9 cellular contexts compared by ENCODE assay signal in genomic region chr1:21149430-21149861, GRCh38. TPM values are rescaled to one million over a fixed set of nuclear protein-coding genes. Genes with fewer than 3 reads are reported as not detected.
DNase-seq lines count a peak whose midpoint lies in the region; ATAC-seq and TF ChIP-seq lines count a peak whose summit lies in the region.
"Had no signal": no experiment of that assay in that cellular context is flagged by ENCODE, and none has a peak within 500 bp of the region (broad histone marks: within the 10 kb centered on the region; RNA-seq: fewer than 3 reads in every experiment).

No MANE protein-coding gene starts in this region.

- peak; percentile 79 for TF ChIP-seq EP300 in neural cell (conservative IDR thresholded peaks at IDR 0.05; ENCODE audit: poor library complexity, severe bottlenecking)

- intact Hi-C loops in CD8-positive, alpha-beta T cell (cut with DNase I, micrococcal nuclease), result no loop called here
- intact Hi-C loops in esophagus squamous epithelium (cut with DNase I), result no loop called here

- 16 to 28% methylated on average over 3 of the region's 3 CpGs for whole genome bisulfite sequencing in esophagus squamous epithelium, 2 donors

- H3K4me3 ChIP-seq in CD8-positive, alpha-beta T cell (ENCODE audit: low read depth, low read length), result no peak overlapping the region
- H3K4me3 ChIP-seq in RWPE2 (ENCODE audit: severe bottlenecking) (no peak overlapping the region), esophagus squamous epithelium (no peak overlapping the region), neural cell (ENCODE audit: low read length) (peak overlapping the region; percentile 55)

- H4K20me1 ChIP-seq in neural cell (ENCODE audit: insufficient read depth), result no peaks in the 10 kb centered on the region

- no peaks in the 10 kb centered on the region for H3K9me3 Mint-ChIP-seq in CD8-positive, alpha-beta T cell

- peak overlapping the region; percentile 5 for H2AFZ ChIP-seq in neural cell (ENCODE audit: low read depth, low read length)

- no peak overlapping the region for H3K4me3 Mint-ChIP-seq in CD8-positive, alpha-beta T cell

- H3K9ac ChIP-seq in neural cell (ENCODE audit: low read length), result peak overlapping the region; percentile 64

- peaks cover 2% of the 10 kb centered on the region for H3K4me1 Mint-ChIP-seq in CD8-positive, alpha-beta T cell (ENCODE audit: low read depth)

- H3K4me1 ChIP-seq in CD8-positive, alpha-beta T cell (ENCODE audit: insufficient read depth, low read length), result no peaks in the 10 kb centered on the region
- peaks cover 40% of the 10 kb centered on the region for H3K4me1 ChIP-seq in RWPE2 (ENCODE audit: insufficient read depth, poor library complexity, severe bottlenecking)
- peaks cover 0 to 26% (median 10%) of the 10 kb centered on the region in 3 donors for H3K4me1 ChIP-seq in esophagus squamous epithelium

- peaks cover 55% of the 10 kb centered on the region for H3K79me2 ChIP-seq in neural cell (replicated peaks; ENCODE audit: insufficient read depth, low read length)

- no peaks in the 10 kb centered on the region for H3K27me3 Mint-ChIP-seq in CD8-positive, alpha-beta T cell (ENCODE audit: low read depth)

- CTCF ChIA-PET in CD8-positive, alpha-beta T cell (lab: Charles Lee), result interaction anchor here (0.6 kb wide), 1 partner anchor 470 kb away, joined by 3 read pairs; no protein-coding TSS in a partner anchor

- no peaks in the 10 kb centered on the region for H3K36me3 ChIP-seq in CD8-positive, alpha-beta T cell (ENCODE audit: insufficient read depth, low read length)
- H3K36me3 ChIP-seq in RWPE2 (ENCODE audit: low read depth), result peaks cover 21% of the 10 kb centered on the region; the same call in 1 of the 2 replicates
- peaks cover 0 to 26% (median 6%) of the 10 kb centered on the region in 3 donors for H3K36me3 ChIP-seq in esophagus squamous epithelium
- no peaks in the 10 kb centered on the region for H3K36me3 ChIP-seq in neural cell (ENCODE audit: insufficient read depth, low read length)

- no peak for TF ChIP-seq POLR2A in esophagus squamous epithelium (IDR thresholded peaks at IDR 0.05)

- H3F3A ChIP-seq in neural cell (ENCODE audit: insufficient read depth, low read length, poor library complexity, severe bottlenecking), result no peaks in the 10 kb centered on the region

- no peaks in the 10 kb centered on the region for H3K27me3 ChIP-seq in CD8-positive, alpha-beta T cell (ENCODE audit: insufficient read depth, low read length)
- H3K27me3 ChIP-seq in RWPE2 (ENCODE audit: insufficient read depth, poor library complexity, severe bottlenecking) (no peaks in the 10 kb centered on the region), esophagus squamous epithelium (no peaks in the 10 kb centered on the region), neural cell (ENCODE audit: insufficient read depth, low read depth, low read length) (no peaks in the 10 kb centered on the region)

- DNase-seq in CD8-positive, alpha-beta T cell, result no peak
- DNase-seq in RWPE2 (ENCODE audit: low spot score) (no peak), esophagus squamous epithelium (lab: John Stamatoyannopoulos, UW) (no peak), HK-2 (ENCODE audit: unreplicated experiment) (no peak)
- DNase-seq: T-helper 2 cell had no signal

- peak overlapping the region; percentile 53 for H3K27ac Mint-ChIP-seq in CD8-positive, alpha-beta T cell

- H3K4me2 ChIP-seq in neural cell (ENCODE audit: low read length), result peak overlapping the region; percentile 70

- H3K27ac ChIP-seq in CD8-positive, alpha-beta T cell (ENCODE audit: low read depth, low read length), result no peak overlapping the region
- peak overlapping the region; percentile 93 for H3K27ac ChIP-seq in RWPE2 (ENCODE audit: poor library complexity, severe bottlenecking)
- peak overlapping the region; percentile 52 to 83 (median 66) for H3K27ac ChIP-seq in esophagus squamous epithelium
- peak overlapping the region; percentile 90 for H3K27ac ChIP-seq in neural cell (ENCODE audit: low read length)

- no peak for TF ChIP-seq RAD21 in neural cell (conservative IDR thresholded peaks at IDR 0.05)

- no peaks in the 10 kb centered on the region for H3K9me2 ChIP-seq in neural cell (ENCODE audit: insufficient read depth, low read length)

- no peak for TF ChIP-seq CTCF in CD8-positive, alpha-beta T cell (IDR thresholded peaks at IDR 0.05)
- no peak for TF ChIP-seq CTCF in RWPE2 (IDR thresholded peaks at IDR 0.05; ENCODE audit: poor library complexity, severe bottlenecking)
- TF ChIP-seq CTCF in esophagus squamous epithelium (IDR thresholded peaks at IDR 0.05), result no peak
- TF ChIP-seq CTCF in neural cell (IDR thresholded peaks at IDR 0.05; ENCODE audit: poor library complexity, severe bottlenecking), result no peak

- ATAC-seq in CD8-positive, alpha-beta T cell, result no peak
- peak; percentile 28 for ATAC-seq in RWPE2 (ENCODE audit: low read depth)
- no peak for ATAC-seq in GM21381 (IDR thresholded peaks at IDR 0.05; ENCODE audit: unreplicated experiment)
- no peak for ATAC-seq in HG03439 (IDR thresholded peaks at IDR 0.05; ENCODE audit: unreplicated experiment)
- no peak for ATAC-seq in GM18502 (IDR thresholded peaks at IDR 0.05; ENCODE audit: poor library complexity, unreplicated experiment)

- peaks cover 19% of the 10 kb centered on the region for H3K36me3 Mint-ChIP-seq in CD8-positive, alpha-beta T cell

- POLR2A ChIA-PET in CD8-positive, alpha-beta T cell (lab: Charles Lee), result no interaction called here

- H3K9me3 ChIP-seq in CD8-positive, alpha-beta T cell (ENCODE audit: low read length), result no peaks in the 10 kb centered on the region
- no peaks in the 10 kb centered on the region for H3K9me3 ChIP-seq in RWPE2 (ENCODE audit: severe bottlenecking)
- H3K9me3 ChIP-seq in esophagus squamous epithelium, result no peaks in the 10 kb centered on the region
- H3K9me3 ChIP-seq in neural cell (ENCODE audit: low read length), result no peaks in the 10 kb centered on the region

TF ChIP-seq in neural cell, 6 proteins besides CTCF, POLR2A, EP300 and RAD21:
- TF ChIP-seq EZH2 (IDR thresholded peaks at IDR 0.05; ENCODE audit: borderline replicate concordance, insufficient read depth, low read length, poor library complexity, severe bottlenecking) (no peak), TAF1 (IDR thresholded peaks at IDR 0.05; ENCODE audit: low read depth) (peak; percentile 54), SMC3 (conservative IDR thresholded peaks at IDR 0.05; ENCODE audit: poor library complexity) (peak; percentile 27), POLR2AphosphoS5 (IDR thresholded peaks at IDR 0.05) (peak; percentile 67)

RNA-seq across cellular contexts. Expression of gene EIF4G3, which starts 27.3 kb away (rescaled TPM):
- 10 to 100 TPM; 19.6 to 19.8 TPM for total RNA-seq in CD8-positive, alpha-beta T cell
- 10 to 100 TPM; 28.3 to 55.5 (median 35.5) TPM for total RNA-seq in esophagus squamous epithelium
- 56.9 and 58.3 TPM in 2 replicates for polyA plus RNA-seq in neural cell
- polyA minus RNA-seq in neural cell, result 83.8 and 88.3 TPM in 2 replicates
